8 cellular contexts compared by ENCODE assay signal in genomic region chr14:74491952-74492351, GRCh38. TPM values are rescaled to one million over a fixed set of nuclear protein-coding genes. Genes with fewer than 3 reads are reported as not detected.
DNase-seq lines count a peak whose midpoint lies in the region; ATAC-seq and TF ChIP-seq lines count a peak whose summit lies in the region.

No MANE protein-coding gene starts in this region.

- H3K9me3 ChIP-seq in left ventricle myocardium inferior (replicated peaks) (no peaks in the 10 kb centered on the region), RWPE2 (ENCODE audit: severe bottlenecking) (no peaks in the 10 kb centered on the region)

- H3K27ac ChIP-seq in left ventricle myocardium inferior (replicated peaks) (peak overlapping the region; percentile 96), RWPE2 (ENCODE audit: poor library complexity, severe bottlenecking) (peak overlapping the region; percentile 52)

- ATAC-seq in Right ventricle myocardium superior (ENCODE audit: poor library complexity) (no peak), RWPE2 (ENCODE audit: low read depth) (0 out of 3 replicates have a peak, but pooled peaks have one; percentile 5)

- TF ChIP-seq CTCF in left ventricle myocardium inferior (IDR thresholded peaks at IDR 0.05; ENCODE audit: borderline replicate concordance) (peak; percentile 33), RWPE2 (IDR thresholded peaks at IDR 0.05; ENCODE audit: poor library complexity, severe bottlenecking) (peak; percentile 79), foreskin fibroblast (IDR thresholded peaks at IDR 0.05; ENCODE audit: low read depth, low read length) (no peak)

- H3K36me3 ChIP-seq in left ventricle myocardium inferior (no peaks in the 10 kb centered on the region), RWPE2 (ENCODE audit: low read depth) (peaks cover 42% of the 10 kb centered on the region)

- DNase-seq in left ventricle myocardium inferior (no peak), Right ventricle myocardium superior (no peak), RWPE2 (ENCODE audit: low spot score) (no peak), foreskin fibroblast (peak; percentile 47 to 75), skeletal muscle cell (ENCODE audit: low read depth) (no peak), NCI-H774 (lab: John Stamatoyannopoulos, UW) (no peak), NCI-H2081 (lab: John Stamatoyannopoulos, UW) (no peak)
- no peak for DNase-seq in activated naive CD4-positive, alpha-beta T cell treated with anti-CD3 and anti-CD28 coated beads, Interleukin-2, amount 50 U/mL, for 16 hours

- H3K4me3 ChIP-seq in left ventricle myocardium inferior = peak overlapping the region; percentile 93
- peak overlapping the region; percentile 96 for H3K4me3 ChIP-seq in RWPE2 (ENCODE audit: severe bottlenecking)
- peak overlapping the region; percentile 79 to 88 for H3K4me3 ChIP-seq in foreskin fibroblast (ENCODE audit: low read depth in 1 of 2, low read length in 2 of 2)
- H3K4me3 ChIP-seq in skeletal muscle cell (ENCODE audit: low read depth, low read length) = peak overlapping the region; percentile 88

- H3K4me1 ChIP-seq in left ventricle myocardium inferior (peaks cover 66% of the 10 kb centered on the region), RWPE2 (ENCODE audit: insufficient read depth, poor library complexity, severe bottlenecking) (peaks cover 60% of the 10 kb centered on the region)

- H3K27me3 ChIP-seq in left ventricle myocardium inferior (ENCODE audit: low read depth) = no peaks in the 10 kb centered on the region
- no peaks in the 10 kb centered on the region for H3K27me3 ChIP-seq in RWPE2 (ENCODE audit: insufficient read depth, poor library complexity, severe bottlenecking)

- intact Hi-C loops in left ventricle myocardium inferior (cut with micrococcal nuclease) (no loop called here), Right ventricle myocardium superior (cut with DNase I) (no loop called here)

RNA-seq across cellular contexts. Expression of gene NPC2, which starts 1.2 kb away (rescaled TPM):
- total RNA-seq in left ventricle myocardium inferior (93.5 TPM), Right ventricle myocardium superior (75.8 TPM)

RNA-seq across cellular contexts. Expression of gene ISCA2, which starts 1.6 kb away (rescaled TPM):
- total RNA-seq in left ventricle myocardium inferior (45.8 TPM), Right ventricle myocardium superior (38.3 TPM)

Comparison
In these comparisons a context has a peak if more than half of its experiments do, and no peak if none do; other contexts are left out.
1. DNase-seq: peak in foreskin fibroblast (2 of 2); none in left ventricle myocardium inferior (single experiment), Right ventricle myocardium superior (single experiment), RWPE2 (single experiment), skeletal muscle cell (single experiment), NCI-H774 (single experiment), NCI-H2081 (0 of 2) and activated naive CD4-positive, alpha-beta T cell treated with anti-CD3 and anti-CD28 coated beads, Interleukin-2, amount 50 U/mL, for 16 hours (single experiment).
2. Peak in every context shown above with its lines, with median percentiles within 50 percentile points of each other: H3K4me3 ChIP-seq.